ENCODE assay signal across 31 cellular contexts in the genomic region with DNA sequence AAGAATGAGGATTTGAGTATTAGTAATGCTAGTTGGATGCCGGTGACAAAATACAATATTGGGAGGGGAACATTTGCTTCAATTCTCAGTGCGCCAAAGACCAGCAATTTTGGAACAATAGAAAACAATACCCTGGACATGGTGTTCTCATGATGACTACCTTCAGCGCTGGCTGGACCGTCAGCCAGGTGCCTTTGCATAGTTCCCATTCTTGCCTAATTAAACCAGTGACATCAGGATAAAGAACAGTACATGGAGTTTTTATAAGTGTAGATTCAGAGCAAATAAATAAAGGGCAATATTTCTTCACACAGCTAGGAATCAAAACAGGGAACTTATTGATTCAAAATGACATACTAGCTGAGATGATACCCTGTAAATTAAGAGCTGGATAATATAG.
DNase-seq lines count a peak whose midpoint lies in the region; TF ChIP-seq lines count a peak whose summit lies in the region.
"Had no signal": no experiment of that assay in that cellular context is flagged by ENCODE, and none has a peak within 500 bp of the region (broad histone marks: within the 10 kb centered on the region; RNA-seq: fewer than 3 reads in every experiment).

No MANE protein-coding gene starts in this region.

- no peak for TF ChIP-seq CTCF in LNCaP clone FGC (IDR thresholded peaks at IDR 0.05; ENCODE audit: control insufficient read depth, extremely low read depth, insufficient read depth)
- TF ChIP-seq CTCF in VCaP (conservative IDR thresholded peaks at IDR 0.05) = no peak
- TF ChIP-seq CTCF in prostate gland (IDR thresholded peaks at IDR 0.05) = no peak

- H3K27me3 ChIP-seq in prostate gland (replicated peaks; ENCODE audit: insufficient read depth) = no peaks in the 10 kb centered on the region
- H3K27me3 ChIP-seq: BE2C; BLaER1; BLaER1 treated with 17β-estradiol and CSF1 and Interleukin-3, amounts not matched to agents 10 nM and 100 nM had no signal

- no peaks in the 10 kb centered on the region for H3K9me3 ChIP-seq in prostate gland
- H3K9me3 ChIP-seq: A549; BE2C; BLaER1; BLaER1 treated with 17β-estradiol and CSF1 and Interleukin-3, amounts not matched to agents 10 nM and 100 nM; Caco-2 had no signal

- DNase-seq in NCI-H510A treated with DMSO at 0.1 percent for 48 hours (lab: John Stamatoyannopoulos, UW) = peak; percentile 2
- no peak for DNase-seq in NCI-H510A (lab: John Stamatoyannopoulos, UW)
- peak; percentile 68 for DNase-seq in LNCaP clone FGC (ENCODE audit: low read depth)
- DNase-seq in prostate gland (ENCODE audit: low spot score) = peak; percentile 32
- no peak for DNase-seq in D341Med (ENCODE audit: low spot score)
- DNase-seq in COR-L47 (lab: John Stamatoyannopoulos, UW) = no peak
- no peak for DNase-seq in NCI-H774 (lab: John Stamatoyannopoulos, UW)
- DNase-seq: 8988T; ACHN; AML-193; BE2C; C1 segment of cervical spinal cord; Caco-2; Calu3; CD4-positive, alpha-beta memory T cell; CD4-positive, alpha-beta T cell; CD4-positive, CD25-positive, alpha-beta regulatory T cell; CD8-positive, alpha-beta memory T cell; CD8-positive, alpha-beta T cell; DMS 273 treated with DMSO at 0.1 percent for 48 hours; DMS153; DMS53; DMS79; DND-41; EL had no signal

- intact Hi-C loops in prostate gland (cut with DNase I) = no loop called here

- H3K4me3 ChIP-seq in LNCaP clone FGC (ENCODE audit: low read depth, low read length) (no peak overlapping the region), prostate gland (no peak overlapping the region)
- H3K4me3 ChIP-seq: A549; BLaER1; BLaER1 treated with 17β-estradiol and CSF1 and Interleukin-3, amounts not matched to agents 10 nM and 100 nM had no signal

- no peaks in the 10 kb centered on the region for H3K4me1 ChIP-seq in prostate gland (replicated peaks)
- H3K4me1 ChIP-seq: A549; BLaER1; BLaER1 treated with 17β-estradiol and CSF1 and Interleukin-3, amounts not matched to agents 10 nM and 100 nM; Caco-2 had no signal

- WGBS in prostate gland = 73% methylated on average over 4 of the region's 4 CpGs

- no peaks in the 10 kb centered on the region for H3K36me3 ChIP-seq in prostate gland
- H3K36me3 ChIP-seq: BE2C; BLaER1; BLaER1 treated with 17β-estradiol and CSF1 and Interleukin-3, amounts not matched to agents 10 nM and 100 nM had no signal

- TF ChIP-seq POLR2A in prostate gland (IDR thresholded peaks at IDR 0.05) = no peak

- H3K27ac ChIP-seq in VCaP (peak overlapping the region; percentile 30), prostate gland (no peak overlapping the region)
- H3K27ac ChIP-seq: 22Rv1; A549; BLaER1; BLaER1 treated with 17β-estradiol and CSF1 and Interleukin-3, amounts not matched to agents 10 nM and 100 nM; C4-2B had no signal

Comparison
In these comparisons a context has a peak if more than half of its experiments do, and no peak if none do; other contexts are left out.
1. DNase-seq: peak in NCI-H510A treated with DMSO at 0.1 percent for 48 hours (single experiment), LNCaP clone FGC (single experiment) and prostate gland (single experiment); none in NCI-H510A (single experiment), D341Med (single experiment), COR-L47 (single experiment) and NCI-H774 (single experiment).